Comparison of ENCODE assay signal across 32 cellular contexts in genomic region chr3:170145278-170145677, GRCh38. TPM values are rescaled to one million over a fixed set of nuclear protein-coding genes. Genes with fewer than 3 reads are reported as not detected.
A peak's percentile ranks its signal among the peaks of the same experiment; 100 is the strongest.
DNase-seq lines count a peak whose midpoint lies in the region; ATAC-seq, FAIRE-seq and TF ChIP-seq lines count a peak whose summit lies in the region.
"Had no signal": no experiment of that assay in that cellular context is flagged by ENCODE, and none has a peak within 500 bp of the region (broad histone marks: within the 10 kb centered on the region; RNA-seq: fewer than 3 reads in every experiment).

No MANE protein-coding gene starts in this region.

- H3K27me3 Mint-ChIP-seq in activated CD4-positive, alpha-beta T cell treated with anti-CD3 and anti-CD28 coated beads, Interleukin-2, amount 10 ng/mL, durations not matched to agents 24 days and 14 days = no peaks in the 10 kb centered on the region
- H3K27me3 Mint-ChIP-seq: activated CD4-positive, alpha-beta memory T cell treated with anti-CD3 and anti-CD28 coated beads, Interleukin-2, amount 10 ng/mL, durations not matched to agents 7 days and 5 days; activated naive CD8-positive, alpha-beta T cell treated with anti-CD3 and anti-CD28 coated beads for 36 hours; CD4-positive, CD25-positive, alpha-beta regulatory T cell had no signal

- H3K18ac ChIP-seq in H1 (ENCODE audit: extremely low read depth, low read length) = 0 out of 2 replicates have a peak overlapping the region, but pooled peaks have one; percentile 1

- H2AFZ ChIP-seq in HepG2 (ENCODE audit: low read length) = no peak overlapping the region
- no peak overlapping the region for H2AFZ ChIP-seq in OCI-LY7 (ENCODE audit: low read length)
- H2AFZ ChIP-seq in H1 (ENCODE audit: low read length) = no peak overlapping the region
- H2AFZ ChIP-seq: GM23248 had no signal

- H3K56ac ChIP-seq in H1 (replicated peaks; ENCODE audit: insufficient read length, low read depth, low read length) = no peak overlapping the region

- CTCF ChIA-PET in HepG2 (lab: Yijun Ruan, JAX; ENCODE audit: low intra/inter-chr PET ratio, low total read pairs) (no interaction called here), OCI-LY7 (lab: Charles Lee; ENCODE audit: unreplicated experiment) (interaction anchor here (1.0 kb wide), 1 partner anchor 10 kb away, joined by 3 read pairs; no protein-coding TSS in a partner anchor), H1 (lab: Charles Lee; ENCODE audit: partially characterized antibody) (interaction anchor here (0.6 to 1.3 kb wide), 2 partner anchors 123 to 883 kb away, joined by 3 read pairs; no protein-coding TSS in a partner anchor)

- H3K4me3 ChIP-seq in HepG2 (replicated peaks in 1 of 3; ENCODE audit: insufficient read depth in 1 of 3, low read depth in 2 of 3, low read length in 3 of 3) (no peak overlapping the region), right lobe of liver (no peak overlapping the region), OCI-LY7 (ENCODE audit: low read depth, low read length, poor library complexity, severe bottlenecking) (no peak overlapping the region), H1 (ENCODE audit: extremely low read depth in 1 of 4, insufficient read depth in 2 of 4, low read depth in 3 of 4, low read length in 4 of 4) (no peak overlapping the region), thymus (ENCODE audit: low read length) (no peak overlapping the region)
- H3K4me3 ChIP-seq: A549, GM23248, spleen, tibial artery, vagina had no signal

- no peak for ATAC-seq in HepG2
- ATAC-seq in right lobe of liver = no peak
- ATAC-seq in GM21717 (IDR thresholded peaks at IDR 0.05; ENCODE audit: unreplicated experiment) = no peak
- no peak for ATAC-seq in HG03139 (IDR thresholded peaks at IDR 0.05; ENCODE audit: unreplicated experiment)
- ATAC-seq: right cardiac atrium, Right ventricle myocardium inferior had no signal

- H3K4me2 ChIP-seq in HepG2 (ENCODE audit: low read depth, low read length) = no peak overlapping the region
- peak overlapping the region; percentile 44 for H3K4me2 ChIP-seq in OCI-LY7 (ENCODE audit: low read length)
- H3K4me2 ChIP-seq in H1 (ENCODE audit: insufficient read depth in 1 of 2, low read depth in 2 of 2, low read length in 2 of 2) = no peak overlapping the region
- H3K4me2 ChIP-seq: SK-N-SH had no signal

- H3K23me2 ChIP-seq in H1 (ENCODE audit: low read depth, low read length) = no peaks in the 10 kb centered on the region

- H3K79me1 ChIP-seq in H1 (ENCODE audit: low read depth, low read length) = peaks cover 2% of the 10 kb centered on the region; the same call in 1 of the 2 replicates

- H3K4me3 Mint-ChIP-seq in activated CD4-positive, alpha-beta T cell treated with anti-CD3 and anti-CD28 coated beads, Interleukin-2, amount 10 ng/mL, durations not matched to agents 24 days and 14 days = no peak overlapping the region
- H3K4me3 Mint-ChIP-seq: activated CD4-positive, alpha-beta memory T cell treated with anti-CD3 and anti-CD28 coated beads, Interleukin-2, amount 10 ng/mL, durations not matched to agents 7 days and 5 days; activated naive CD8-positive, alpha-beta T cell treated with anti-CD3 and anti-CD28 coated beads for 36 hours; CD4-positive, CD25-positive, alpha-beta regulatory T cell; HFFc6; T-helper 1 cell treated with Interleukin-12 subunit alpha and Interleukin-12 subunit beta and Interleukin-4 antibody, amounts not matched to agents 30 μg/mL and 1 μg/mL, for 36 hours had no signal

- H3K79me2 ChIP-seq in HepG2 (ENCODE audit: insufficient read depth, low read length) (peaks cover 13% of the 10 kb centered on the region), OCI-LY7 (ENCODE audit: insufficient read depth, low read depth, low read length) (peaks cover 85% of the 10 kb centered on the region), H1 (ENCODE audit: control insufficient read depth in 1 of 2, insufficient read depth in 2 of 2, low read length in 2 of 2) (peaks cover 0 to 11% of the 10 kb centered on the region in 2 experiments; a peak in 2 of 4 replicates)

- H3K4me1 ChIP-seq in HepG2 (ENCODE audit: insufficient read depth, low read length) = no peaks in the 10 kb centered on the region
- no peaks in the 10 kb centered on the region for H3K4me1 ChIP-seq in right lobe of liver
- H3K4me1 ChIP-seq in OCI-LY7 (ENCODE audit: insufficient read depth, low read length, poor library complexity, severe bottlenecking) = peaks cover 25% of the 10 kb centered on the region
- no peaks in the 10 kb centered on the region for H3K4me1 ChIP-seq in H1 (replicated peaks in 1 of 4; ENCODE audit: control insufficient read depth in 3 of 4, insufficient read depth in 4 of 4, low read length in 3 of 4)
- no peaks in the 10 kb centered on the region for H3K4me1 ChIP-seq in thymus (ENCODE audit: control insufficient read depth, insufficient read depth, low read length)
- H3K4me1 ChIP-seq: vagina had no signal

- H4K20me1 ChIP-seq in HepG2 (ENCODE audit: insufficient read depth, low read length) = no peaks in the 10 kb centered on the region
- H4K20me1 ChIP-seq in OCI-LY7 (ENCODE audit: insufficient read depth, low read length) = no peaks in the 10 kb centered on the region
- peaks cover 0 to 3% of the 10 kb centered on the region in 2 experiments for H4K20me1 ChIP-seq in H1 (replicated peaks in 1 of 2; ENCODE audit: control insufficient read depth in 1 of 2, insufficient read depth in 2 of 2, low read length in 2 of 2)

- H3K9ac ChIP-seq in HepG2 (ENCODE audit: insufficient read depth, low read depth, low read length) (no peak overlapping the region), H1 (replicated peaks in 1 of 4; ENCODE audit: extremely low read depth in 1 of 4, low read depth in 3 of 4, low read length in 3 of 4) (no peak overlapping the region)
- H3K9ac ChIP-seq: GM23248, SK-N-SH had no signal

- H3K23ac ChIP-seq in H1 (ENCODE audit: insufficient read length) = no peak overlapping the region

- H3K14ac ChIP-seq in H1 (ENCODE audit: insufficient read length) = no peak overlapping the region

- H3K9me3 ChIP-seq in HepG2 (ENCODE audit: low read length) (no peaks in the 10 kb centered on the region), right lobe of liver (no peaks in the 10 kb centered on the region), OCI-LY7 (ENCODE audit: low read length) (peaks cover 15% of the 10 kb centered on the region; the same call in 1 of the 2 replicates), H1 (ENCODE audit: insufficient read depth in 2 of 2, low read depth in 1 of 2, low read length in 1 of 2) (no peaks in the 10 kb centered on the region), thymus (ENCODE audit: control insufficient read depth) (no peaks in the 10 kb centered on the region)
- H3K9me3 ChIP-seq: A549, SK-N-SH, spleen, tibial artery, vagina had no signal

- DNase-seq in HepG2 (ENCODE audit: low spot score) (no peak), right lobe of liver (no peak), OCI-LY7 (ENCODE audit: low spot score) (no peak), H1 (ENCODE audit: low read depth in 1 of 2, low spot score in 2 of 2) (no peak)
- no peak for DNase-seq in activated CD4-positive, alpha-beta T cell treated with anti-CD3 and anti-CD28 coated beads, Interleukin-2, amount 10 ng/mL, durations not matched to agents 24 days and 14 days
- DNase-seq: activated CD4-positive, alpha-beta memory T cell treated with anti-CD3 and anti-CD28 coated beads, Interleukin-2, amount 10 ng/mL, durations not matched to agents 7 days and 5 days; activated naive CD8-positive, alpha-beta T cell treated with anti-CD3 and anti-CD28 coated beads for 36 hours; aorta; CD4-positive, CD25-positive, alpha-beta regulatory T cell; DMS153; effector CD4-positive, alpha-beta T cell; GM23248; HFFc6; hippocampal formation; mammary epithelial cell; NCI-H2081; NCI-H524 treated with DMSO at 0.1 percent for 48 hours; posterior cingulate gyrus; right cardiac atrium; SK-N-SH; spleen; stimulated activated CD8-positive, alpha-beta memory T cell treated with anti-CD3 and anti-CD28 coated beads, Interleukin-4, amount 100 ng/mL, for 48 hours; tibial artery had no signal

- H3K9me2 ChIP-seq in OCI-LY7 (ENCODE audit: insufficient read depth, low read length) = no peaks in the 10 kb centered on the region
- H3K9me2 ChIP-seq: SK-N-SH had no signal

- no peak overlapping the region for H3K4ac ChIP-seq in H1 (replicated peaks; ENCODE audit: insufficient read length, low read depth, low read length)

- H3K36me3 ChIP-seq in HepG2 (replicated peaks in 1 of 2; ENCODE audit: control insufficient read depth in 1 of 2, insufficient read depth in 2 of 2, low read length in 2 of 2) (peaks cover 0 to 33% of the 10 kb centered on the region in 2 experiments; a peak in 4 of 5 replicates), right lobe of liver (peaks cover 0 to 13% (median 2%) of the 10 kb centered on the region in 4 donors), OCI-LY7 (ENCODE audit: insufficient read depth, low read length) (peaks cover 89% of the 10 kb centered on the region), H1 (ENCODE audit: control insufficient read depth in 2 of 4, insufficient read depth in 4 of 4, low read length in 3 of 4) (peaks cover 0 to 10% (median 0%) of the 10 kb centered on the region in 4 experiments; a peak in 2 of 8 replicates), thymus (ENCODE audit: control insufficient read depth, insufficient read depth) (peaks cover 5% of the 10 kb centered on the region)

- POLR2A ChIA-PET in HepG2 (lab: Yijun Ruan, JAX) (no interaction called here), OCI-LY7 (lab: Charles Lee) (interaction anchor here (0.5 to 1.7 kb wide), 15 partner anchors 9 to 546 kb away, joined by 3 to 11 read pairs (median 4); partner anchors contain the start of gene PHC3), H1 (lab: Charles Lee; ENCODE audit: partially characterized antibody) (interaction anchor here (0.8 kb wide), 1 partner anchor 35 kb away, joined by 3 read pairs; no protein-coding TSS in a partner anchor)

- H4K5ac ChIP-seq in H1 (ENCODE audit: insufficient read length, low read depth, low read length) = no peak overlapping the region

- peaks cover 8% of the 10 kb centered on the region for H3K4me1 Mint-ChIP-seq in activated CD4-positive, alpha-beta T cell treated with anti-CD3 and anti-CD28 coated beads, Interleukin-2, amount 10 ng/mL, durations not matched to agents 24 days and 14 days

- H3K27ac ChIP-seq in HepG2 (ENCODE audit: extremely low read length, insufficient read depth, low read length) (no peak overlapping the region), right lobe of liver (no peak overlapping the region), OCI-LY7 (ENCODE audit: low read depth, low read length, poor library complexity, severe bottlenecking) (peak overlapping the region; percentile 37), H1 (ENCODE audit: low read depth, low read length) (no peak overlapping the region), thymus (ENCODE audit: low read depth) (peak overlapping the region; percentile 18)
- H3K27ac ChIP-seq: GM23248, tibial artery, vagina had no signal

- H4K8ac ChIP-seq in H1 (ENCODE audit: extremely low read depth, insufficient read depth, low read length) = no peak overlapping the region

- no peak for TF ChIP-seq POLR2A in HepG2 (IDR thresholded peaks at IDR 0.05; ENCODE audit: insufficient read depth in 1 of 2, low read depth in 2 of 2, low read length in 2 of 2)
- no peak for TF ChIP-seq POLR2A in right lobe of liver (IDR thresholded peaks at IDR 0.05)
- no peak for TF ChIP-seq POLR2A in H1 (IDR thresholded peaks at IDR 0.05; ENCODE audit: control extremely low read depth in 1 of 2, low read depth in 2 of 2, low read length in 2 of 2)

- no peaks in the 10 kb centered on the region for H3K9me3 Mint-ChIP-seq in activated CD4-positive, alpha-beta T cell treated with anti-CD3 and anti-CD28 coated beads, Interleukin-2, amount 10 ng/mL, durations not matched to agents 24 days and 14 days
- H3K9me3 Mint-ChIP-seq: activated CD4-positive, alpha-beta memory T cell treated with anti-CD3 and anti-CD28 coated beads, Interleukin-2, amount 10 ng/mL, durations not matched to agents 7 days and 5 days; activated naive CD8-positive, alpha-beta T cell treated with anti-CD3 and anti-CD28 coated beads for 36 hours; CD4-positive, CD25-positive, alpha-beta regulatory T cell; HFFc6; T-helper 1 cell treated with Interleukin-12 subunit alpha and Interleukin-12 subunit beta and Interleukin-4 antibody, amounts not matched to agents 30 μg/mL and 1 μg/mL, for 36 hours had no signal

- intact Hi-C loops in HepG2 (cut with micrococcal nuclease; ENCODE audit: unreplicated experiment) (no loop called here), right lobe of liver (cut with DNase I) (no loop called here), OCI-LY7 (cut with micrococcal nuclease; ENCODE audit: unreplicated experiment) (no loop called here)
- intact Hi-C loops in activated CD4-positive, alpha-beta T cell treated with anti-CD3 and anti-CD28 coated beads, Interleukin-2, amount 10 ng/mL, durations not matched to agents 24 days and 14 days (cut with micrococcal nuclease) = no loop called here

- no peak overlapping the region for H4K91ac ChIP-seq in H1 (replicated peaks; ENCODE audit: insufficient read length, low read length)

- H3K36me3 Mint-ChIP-seq in activated CD4-positive, alpha-beta T cell treated with anti-CD3 and anti-CD28 coated beads, Interleukin-2, amount 10 ng/mL, durations not matched to agents 24 days and 14 days (ENCODE audit: low read depth) = peaks cover 32% of the 10 kb centered on the region

- TF ChIP-seq RAD21 in HepG2 (CRISPR knock-in tag; IDR thresholded peaks at IDR 0.05) (no peak), H1 (IDR thresholded peaks at IDR 0.05 in 1 of 2, conservative IDR thresholded peaks at IDR 0.05 in 1 of 2; ENCODE audit: low read depth in 2 of 2, low read length in 2 of 2) (no peak)

- no TSS peak for BruUV-seq in HepG2 (replicated peaks; lab: Mats Ljungman, UMichigan)
- BruUV-seq in OCI-LY7 (replicated peaks; lab: Mats Ljungman, UMichigan) = no TSS peak

- FAIRE-seq in HepG2 (lab: Jason Lieb, UNC) (no peak), H1 (lab: Jason Lieb, UNC) (no peak)
- FAIRE-seq: A549, colon, TTC549 had no signal

- in situ Hi-C loops in HepG2 (cut with HindIII; ENCODE audit: extremely low pct_ligation_motif_present, low pct_unique_long_range_greater_than_20kb) = no loop called here

- no peak overlapping the region for H2AK5ac ChIP-seq in H1 (ENCODE audit: low read depth, low read length)

- 98% methylated on average over 4 of the region's 4 CpGs for WGBS in HepG2 (ENCODE audit: low lambda C conversion rate)
- WGBS in right lobe of liver (ENCODE audit: insufficient coverage, low coverage, low lambda C conversion rate, missing lambda C conversion rate) = 87% methylated on average over 4 of the region's 4 CpGs
- 99% methylated on average over 4 of the region's 4 CpGs; no CpG with 5 or more reads in 1 of the 2 experiments for WGBS in H1 (ENCODE audit: extremely low coverage in 1 of 2, insufficient coverage in 1 of 2, insufficient read length in 1 of 2, insufficient replicate concordance in 2 of 2, low coverage in 1 of 2, low lambda C conversion rate in 2 of 2, missing lambda C conversion rate in 1 of 2), 2 experiments
- 89% methylated on average over 4 of the region's 4 CpGs for WGBS in thymus

- no peak for TF ChIP-seq EP300 in HepG2 (IDR thresholded peaks at IDR 0.05; ENCODE audit: low read depth in 2 of 2, low read length in 2 of 2)
- TF ChIP-seq EP300 in HepG2 (CRISPR knock-in tag; IDR thresholded peaks at IDR 0.05; ENCODE audit: borderline replicate concordance) = no peak
- TF ChIP-seq EP300 in H1 (IDR thresholded peaks at IDR 0.05; ENCODE audit: borderline replicate concordance in 1 of 2, low read depth in 2 of 2, low read length in 2 of 2) = no peak

- no peak overlapping the region for H2BK5ac ChIP-seq in H1 (ENCODE audit: low read depth, low read length)

- H2BK120ac ChIP-seq in H1 (replicated peaks; ENCODE audit: low read depth, low read length) = no peak overlapping the region

- H2BK15ac ChIP-seq in H1 (ENCODE audit: low read length) = no peak overlapping the region

- no peaks in the 10 kb centered on the region for H3K27me3 ChIP-seq in HepG2 (ENCODE audit: control insufficient read depth in 1 of 2, insufficient read depth in 2 of 2, low read length in 2 of 2)
- H3K27me3 ChIP-seq in right lobe of liver = no peaks in the 10 kb centered on the region
- H3K27me3 ChIP-seq in H1 (replicated peaks in 1 of 4; ENCODE audit: control insufficient read depth in 3 of 4, extremely low read depth in 1 of 4, insufficient read depth in 3 of 4, low read length in 3 of 4) = no peaks in the 10 kb centered on the region
- no peaks in the 10 kb centered on the region for H3K27me3 ChIP-seq in thymus (ENCODE audit: control insufficient read depth, insufficient read depth)
- H3K27me3 ChIP-seq: spleen, tibial artery, vagina had no signal

- TF ChIP-seq CTCF in HepG2 (CRISPR knock-in tag; IDR thresholded peaks at IDR 0.05) = no peak
- TF ChIP-seq CTCF in right lobe of liver (IDR thresholded peaks at IDR 0.05) = no peak
- no peak for TF ChIP-seq CTCF in OCI-LY7 (conservative IDR thresholded peaks at IDR 0.05; ENCODE audit: low read length)
- no peak for TF ChIP-seq CTCF in H1 (IDR thresholded peaks at IDR 0.05; ENCODE audit: control extremely low read depth in 1 of 3, insufficient read depth in 1 of 3, low read depth in 1 of 3, low read length in 3 of 3)

- no peak overlapping the region for H3K27ac Mint-ChIP-seq in activated CD4-positive, alpha-beta T cell treated with anti-CD3 and anti-CD28 coated beads, Interleukin-2, amount 10 ng/mL, durations not matched to agents 24 days and 14 days
- H3K27ac Mint-ChIP-seq: activated CD4-positive, alpha-beta memory T cell treated with anti-CD3 and anti-CD28 coated beads, Interleukin-2, amount 10 ng/mL, durations not matched to agents 7 days and 5 days; HFFc6; T-helper 1 cell treated with Interleukin-12 subunit alpha and Interleukin-12 subunit beta and Interleukin-4 antibody, amounts not matched to agents 30 μg/mL and 1 μg/mL, for 36 hours had no signal

- H2BK12ac ChIP-seq in H1 (ENCODE audit: low read depth, low read length) = no peak overlapping the region

- H2BK20ac ChIP-seq in H1 (ENCODE audit: low read length) = no peak overlapping the region

RNA-seq across cellular contexts. Expression of gene PHC3, which starts 36.3 kb away (rescaled TPM):
- total RNA-seq in HepG2 (2016; rRNA removed; fragmentation: Illumina TruSeq; extraction: Trizol) (16.5 and 24.1 TPM in 2 replicates), right lobe of liver (10 to 100 TPM; 20.0 to 32.6 (median 23.5) TPM), OCI-LY7 (2022) (89.7 and 104 TPM in 2 replicates)
- total RNA-seq in HepG2 (2016; cell fraction: cytosol; rRNA removed; fragmentation: Illumina TruSeq; extraction: Trizol; ENCODE audit: low read depth) = 83.1 and 87.8 TPM in 2 replicates
- total RNA-seq in HepG2 (2016; cell fraction: insoluble cytoplasmic fraction; rRNA removed; fragmentation: Illumina TruSeq; extraction: Trizol) = 15.1 and 19.9 TPM in 2 replicates
- total RNA-seq in HepG2 (2016; cell fraction: membrane; rRNA removed; fragmentation: Illumina TruSeq; extraction: Trizol) = 17.9 and 22.5 TPM in 2 replicates
- total RNA-seq in HepG2 (2016; cell fraction: nucleus; rRNA removed; fragmentation: Illumina TruSeq; extraction: Trizol) = 45.6 and 47.3 TPM in 2 replicates
- polyA plus RNA-seq in HepG2 (2011; rRNA removed) (42.9 and 49.0 TPM in 2 replicates), H1 (2011; rRNA removed) (19.0 and 29.2 TPM in 2 replicates), thymus (11.7 TPM)
- 18.5 and 21.7 TPM in 2 replicates for polyA plus RNA-seq in HepG2 (2011; cell fraction: cytosol; rRNA removed)
- 64.0 and 65.6 TPM in 2 replicates for polyA plus RNA-seq in HepG2 (2011; cell fraction: nucleus; rRNA removed)
- polyA plus RNA-seq in HepG2 (2012) = 12.8 and 14.1 TPM in 2 replicates
- 0.53 and 0.69 TPM in 2 replicates for polyA plus RNA-seq in HepG2 (2016; cell fraction: cytosol; fragmentation: Illumina TruSeq; extraction: Trizol; ENCODE audit: low read depth)
- 6.1 and 6.6 TPM in 2 replicates for polyA plus RNA-seq in HepG2 (2016; cell fraction: insoluble cytoplasmic fraction; fragmentation: Illumina TruSeq; extraction: Trizol; ENCODE audit: low read depth)
- polyA plus RNA-seq in HepG2 (2016; cell fraction: membrane; fragmentation: Illumina TruSeq; extraction: Trizol; ENCODE audit: low read depth) = 0.78 TPM in 2 replicates
- 21.1 and 24.6 TPM in 2 replicates for polyA plus RNA-seq in HepG2 (2016; cell fraction: nucleus; fragmentation: Illumina TruSeq; extraction: Trizol; ENCODE audit: insufficient read depth, low read depth)
- 193 and 376 TPM in 2 replicates for polyA minus RNA-seq in HepG2 (2011; rRNA and poly(A)+ RNA removed; ENCODE audit: low replicate concordance)
- 15.6 and 17.5 TPM in 2 replicates for polyA minus RNA-seq in HepG2 (2011; cell fraction: cytosol; rRNA and poly(A)+ RNA removed)
- 86.4 and 113 TPM in 2 replicates for polyA minus RNA-seq in HepG2 (2011; cell fraction: nucleus; rRNA and poly(A)+ RNA removed)
- 36.1 and 40.6 TPM in 2 replicates for total RNA-seq in OCI-LY7 (2014; rRNA removed; shearing (Covaris generic))
- total RNA-seq in H1 (2021; fragmentation: NEBNext Ultra II Directional; extraction: Animal tissue kit (Norgen Biotek cat#: 25700)) = 18.5 and 26.4 TPM in 2 replicates
- 14.5 TPM for polyA plus RNA-seq in H1 (2011; cell fraction: cytosol; rRNA removed)
- 47.9 TPM for polyA plus RNA-seq in H1 (2011; cell fraction: nucleus; rRNA removed)
- polyA plus RNA-seq in H1 (2012, experiment 1 of 2) = 9.5 to 17.6 TPM (median 14.6 TPM) in 4 replicates
- 0.81 TPM for polyA plus RNA-seq in H1 (2012, experiment 2 of 2)
- 20.5 TPM for polyA plus RNA-seq in H1 (2013, experiment 1 of 2)
- polyA plus RNA-seq in H1 (2013, experiment 2 of 2) = 20.5 TPM
- polyA minus RNA-seq in H1 (2011; rRNA and poly(A)+ RNA removed) = 163 and 173 TPM in 2 replicates
- 25.7 TPM for polyA minus RNA-seq in H1 (2011; cell fraction: cytosol; rRNA and poly(A)+ RNA removed)
- polyA minus RNA-seq in H1 (2011; cell fraction: nucleus; rRNA and poly(A)+ RNA removed) = 126 TPM
- total RNA-seq in activated CD4-positive, alpha-beta T cell treated with anti-CD3 and anti-CD28 coated beads, Interleukin-2, amount 10 ng/mL, durations not matched to agents 24 days and 14 days = 54.7 and 56.4 TPM in 2 replicates

Comparison
In these comparisons a context has a peak if more than half of its experiments do, and no peak if none do; other contexts are left out.
1. H3K27ac ChIP-seq: peak in OCI-LY7 (single experiment) and thymus (single experiment); none in HepG2 (single experiment), right lobe of liver (0 of 3) and H1 (single experiment).